Comparison of ENCODE assay signal across 10 cellular contexts in genomic region chr17:9817086-9817485, GRCh38. TPM values are rescaled to one million over a fixed set of nuclear protein-coding genes. Genes with fewer than 3 reads are reported as not detected.
DNase-seq lines count a peak whose midpoint lies in the region; ATAC-seq and TF ChIP-seq lines count a peak whose summit lies in the region.
"Had no signal": no experiment of that assay in that cellular context is flagged by ENCODE, and none has a peak within 500 bp of the region (broad histone marks: within the 10 kb centered on the region; RNA-seq: fewer than 3 reads in every experiment).

No MANE protein-coding gene starts in this region.

- peaks cover 6% of the 10 kb centered on the region in 2 donors for H3K9me3 Mint-ChIP-seq in stimulated activated naive B cell treated with anti-CD40 and anti-IgM and Interleukin-4, amounts not matched to agents 10 μg/mL and 1 μg/mL and 100 μg/mL, for 72 hours

- DNase-seq in DMS114 treated with DMSO at 0.1 percent for 48 hours (lab: John Stamatoyannopoulos, UW; ENCODE audit: unreplicated experiment), result peak; percentile 59
- DNase-seq in NCI-H2227 treated with DMSO at 0.1 percent for 48 hours (lab: John Stamatoyannopoulos, UW), result peak; percentile 19
- DNase-seq in epithelial cell of prostate (ENCODE audit: low read depth, low spot score), result peak; percentile 70
- peak in 1 of 3 donors; percentile 39 for DNase-seq in mucosa of descending colon
- DNase-seq in stimulated activated naive B cell treated with anti-CD40 and anti-IgM and Interleukin-4, amounts not matched to agents 10 μg/mL and 1 μg/mL and 100 μg/mL, for 72 hours, result no peak
- DNase-seq in activated CD8-positive, alpha-beta memory T cell treated with anti-CD3 and anti-CD28 coated beads, Interleukin-2, amount 50 U/mL, for 48 hours, result no peak
- DNase-seq in GM13977 (ENCODE audit: low spot score), result no peak
- DNase-seq: activated CD4-positive, alpha-beta T cell treated with anti-CD3 and anti-CD28 coated beads for 48 hours; NCI-H446 had no signal

- no peak for TF ChIP-seq CTCF in mucosa of descending colon (IDR thresholded peaks at IDR 0.05)
- no peak for TF ChIP-seq CTCF in GM13977 (IDR thresholded peaks at IDR 0.05; ENCODE audit: extremely low read depth, insufficient read depth, missing control alignments)

- in situ Hi-C loops in GM13977 (cut with MboI; ENCODE audit: low pct_unique_long_range_greater_than_20kb, low sequenced_read_pairs, unreplicated experiment), result no loop called here

- no peak overlapping the region for H3K27ac Mint-ChIP-seq in stimulated activated naive B cell treated with anti-CD40 and anti-IgM and Interleukin-4, amounts not matched to agents 10 μg/mL and 1 μg/mL and 100 μg/mL, for 72 hours

- H3K4me3 ChIP-seq in mucosa of descending colon, result no peak overlapping the region

- no peaks in the 10 kb centered on the region for H3K36me3 Mint-ChIP-seq in stimulated activated naive B cell treated with anti-CD40 and anti-IgM and Interleukin-4, amounts not matched to agents 10 μg/mL and 1 μg/mL and 100 μg/mL, for 72 hours

- H3K4me1 ChIP-seq in mucosa of descending colon (ENCODE audit: low read depth), result no peaks in the 10 kb centered on the region

- peaks cover 7 to 10% of the 10 kb centered on the region in 2 donors for H3K27me3 Mint-ChIP-seq in stimulated activated naive B cell treated with anti-CD40 and anti-IgM and Interleukin-4, amounts not matched to agents 10 μg/mL and 1 μg/mL and 100 μg/mL, for 72 hours

- ATAC-seq in mucosa of descending colon (peak; percentile 67), GM18505 (IDR thresholded peaks at IDR 0.05; ENCODE audit: unreplicated experiment) (no peak)
- no peak for ATAC-seq in stimulated activated naive B cell treated with anti-CD40 and anti-IgM and Interleukin-4, amounts not matched to agents 10 μg/mL and 1 μg/mL and 100 μg/mL, for 72 hours (replicated peaks)

- no peak for TF ChIP-seq POLR2A in GM18505 (IDR thresholded peaks at IDR 0.05; ENCODE audit: borderline replicate concordance, extremely low read depth, insufficient read depth, insufficient read length)

- H3K4me3 Mint-ChIP-seq in stimulated activated naive B cell treated with anti-CD40 and anti-IgM and Interleukin-4, amounts not matched to agents 10 μg/mL and 1 μg/mL and 100 μg/mL, for 72 hours, result no peak overlapping the region

- intact Hi-C loops in mucosa of descending colon (cut with DNase I, micrococcal nuclease), result no loop called here

- no peaks in the 10 kb centered on the region for H3K9me3 ChIP-seq in mucosa of descending colon

- H3K4me1 Mint-ChIP-seq in stimulated activated naive B cell treated with anti-CD40 and anti-IgM and Interleukin-4, amounts not matched to agents 10 μg/mL and 1 μg/mL and 100 μg/mL, for 72 hours, result peaks cover 0 to 6% of the 10 kb centered on the region in 2 donors

- no peak overlapping the region for H3K27ac ChIP-seq in epithelial cell of prostate

- H3K36me3 ChIP-seq in mucosa of descending colon (ENCODE audit: low read depth), result no peaks in the 10 kb centered on the region

RNA-seq across cellular contexts. Expression of gene GSG1L2, which starts 4.8 kb away (rescaled TPM):
- total RNA-seq in mucosa of descending colon, result not detected

RNA-seq across cellular contexts. Expression of gene GLP2R, which starts 8.6 kb away (rescaled TPM):
- total RNA-seq in mucosa of descending colon, result 10 to 100 TPM in 1 of 3 donors, 1 to 10 TPM in 2; 5.8 to 28.2 (median 7.4) TPM

RNA-seq across cellular contexts. Expression of gene DHRS7C, which starts 25.7 kb away (rescaled TPM):
- total RNA-seq in mucosa of descending colon, result under 1 TPM in 1 of 3 donors, not detected in 2; 0.85 TPM

Comparison
In these comparisons a context has a peak if more than half of its experiments do, and no peak if none do; other contexts are left out.
1. DNase-seq: peak in DMS114 treated with DMSO at 0.1 percent for 48 hours (single experiment), NCI-H2227 treated with DMSO at 0.1 percent for 48 hours (single experiment) and epithelial cell of prostate (single experiment); none in stimulated activated naive B cell treated with anti-CD40 and anti-IgM and Interleukin-4, amounts not matched to agents 10 μg/mL and 1 μg/mL and 100 μg/mL, for 72 hours (single experiment), activated CD8-positive, alpha-beta memory T cell treated with anti-CD3 and anti-CD28 coated beads, Interleukin-2, amount 50 U/mL, for 48 hours (single experiment) and GM13977 (single experiment).